Comparison of ENCODE assay signal across 22 cellular contexts in the genomic region with DNA sequence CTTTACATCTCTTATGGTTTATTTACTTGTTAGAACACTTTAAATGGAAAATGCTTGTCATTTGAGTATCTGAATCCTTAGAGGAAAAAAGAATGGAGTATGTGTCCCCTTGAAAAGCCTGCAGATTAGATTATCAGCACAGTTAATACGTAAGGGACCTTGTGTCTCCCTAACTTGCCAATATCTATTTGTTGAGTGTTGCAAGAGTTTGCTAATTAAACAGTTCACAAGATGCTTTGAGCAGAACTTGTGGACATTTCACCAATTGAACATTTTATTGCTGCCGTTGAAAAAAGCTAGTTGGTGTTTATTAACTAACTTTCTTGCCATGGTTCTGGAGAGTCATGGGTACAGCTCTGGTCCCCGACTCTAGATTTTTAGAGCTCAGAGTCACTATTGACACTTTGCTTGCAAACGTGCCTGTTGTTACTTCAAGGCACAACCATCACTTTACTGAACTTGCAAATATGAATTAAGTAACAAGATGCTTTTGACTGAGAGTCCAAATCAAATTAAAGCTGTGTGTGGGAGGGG. TPM values are rescaled to one million over a fixed set of nuclear protein-coding genes. Genes with fewer than 3 reads are reported as not detected.
A peak's percentile ranks its signal among the peaks of the same experiment; 100 is the strongest.
DNase-seq lines count a peak whose midpoint lies in the region; ATAC-seq, FAIRE-seq and TF ChIP-seq lines count a peak whose summit lies in the region.
"Had no signal": no experiment of that assay in that cellular context is flagged by ENCODE, and none has a peak within 500 bp of the region (broad histone marks: within the 10 kb centered on the region; RNA-seq: fewer than 3 reads in every experiment).

No MANE protein-coding gene starts in this region.

- H3K4me2 ChIP-seq in H1 (ENCODE audit: insufficient read depth in 1 of 2, low read depth in 2 of 2, low read length in 2 of 2) = peak overlapping the region in 1 of 2 experiments; percentile 24; a peak in 1 of 4 replicates

- peaks cover 32% of the 10 kb centered on the region for H3K4me1 Mint-ChIP-seq in activated naive CD4-positive, alpha-beta T cell treated with anti-CD3 and anti-CD28 coated beads, Interleukin-2, amount 50 U/mL, for 24 hours

- no peak overlapping the region for H3K27ac ChIP-seq in H1 (ENCODE audit: low read depth, low read length)
- no peak overlapping the region for H3K27ac ChIP-seq in right lobe of liver

- no peak overlapping the region for H3K18ac ChIP-seq in H1 (ENCODE audit: extremely low read depth, low read length)

- CTCF ChIA-PET in H1 (lab: Charles Lee; ENCODE audit: partially characterized antibody) = interaction anchor here (0.5 to 1.7 kb wide), 4 partner anchors 37 to 960 kb away, joined by 3 to 5 read pairs (median 4); no protein-coding TSS in a partner anchor

- H4K91ac ChIP-seq in H1 (replicated peaks; ENCODE audit: insufficient read length, low read length) = no peak overlapping the region

- no peak for DNase-seq in activated naive CD4-positive, alpha-beta T cell treated with anti-CD3 and anti-CD28 coated beads, Interleukin-2, amount 50 U/mL, for 72 hours (ENCODE audit: low spot score in 2 of 2)
- DNase-seq in H1 (ENCODE audit: low read depth in 1 of 2, low spot score in 2 of 2) (no peak), right lobe of liver (no peak), OCI-M1 (lab: John Stamatoyannopoulos, UW) (no peak)
- DNase-seq in NK-92 treated with Interleukin-12 subunit alpha and Interleukin-12 subunit beta, amount 100 ng/mL, for 24 hours (lab: John Stamatoyannopoulos, UW) = no peak
- DNase-seq: 8988T; AML-193; C1 segment of cervical spinal cord; Calu3; CD8-positive, alpha-beta T cell; GDM1; KBM-7; NCI-H1092; NCI-H1436; NCI-H187 treated with DMSO at 0.1 percent for 48 hours; NCI-H2107; NCI-H510A treated with DMSO at 0.1 percent for 48 hours; SHP77 had no signal

- H3K27me3 Mint-ChIP-seq in activated naive CD4-positive, alpha-beta T cell treated with anti-CD3 and anti-CD28 coated beads, Interleukin-2, amount 50 U/mL, for 24 hours = no peaks in the 10 kb centered on the region

- TF ChIP-seq CTCF in H1 (IDR thresholded peaks at IDR 0.05; ENCODE audit: control extremely low read depth in 1 of 3, insufficient read depth in 1 of 3, low read depth in 1 of 3, low read length in 3 of 3) (no peak), right lobe of liver (IDR thresholded peaks at IDR 0.05) (no peak)

- H3K36me3 Mint-ChIP-seq in activated naive CD4-positive, alpha-beta T cell treated with anti-CD3 and anti-CD28 coated beads, Interleukin-2, amount 50 U/mL, for 24 hours = no peaks in the 10 kb centered on the region
- no peaks in the 10 kb centered on the region for H3K36me3 Mint-ChIP-seq in activated naive CD4-positive, alpha-beta T cell treated with anti-CD3 and anti-CD28 coated beads, Interleukin-2, amount 50 U/mL, for 72 hours
- H3K36me3 Mint-ChIP-seq: CD8-positive, alpha-beta T cell had no signal

- H3K9me3 ChIP-seq in H1 (ENCODE audit: insufficient read depth in 2 of 2, low read depth in 1 of 2, low read length in 1 of 2) = no peaks in the 10 kb centered on the region
- no peaks in the 10 kb centered on the region for H3K9me3 ChIP-seq in right lobe of liver

- FAIRE-seq in H1 (lab: Jason Lieb, UNC) = peak; percentile 13
- FAIRE-seq: H54 had no signal

- H2BK120ac ChIP-seq in H1 (replicated peaks; ENCODE audit: low read depth, low read length) = no peak overlapping the region

- no peaks in the 10 kb centered on the region for H4K20me1 ChIP-seq in H1 (replicated peaks in 1 of 2; ENCODE audit: control insufficient read depth in 1 of 2, insufficient read depth in 2 of 2, low read length in 2 of 2)

- H3K23ac ChIP-seq in H1 (ENCODE audit: insufficient read length) = peak overlapping the region; percentile 61

- H3K36me3 ChIP-seq in H1 (ENCODE audit: control insufficient read depth in 2 of 4, insufficient read depth in 4 of 4, low read length in 3 of 4) = no peaks in the 10 kb centered on the region
- no peaks in the 10 kb centered on the region for H3K36me3 ChIP-seq in right lobe of liver

- H2BK5ac ChIP-seq in H1 (ENCODE audit: low read depth, low read length) = no peak overlapping the region

- no peak for ATAC-seq in activated naive CD4-positive, alpha-beta T cell treated with anti-CD3 and anti-CD28 coated beads, Interleukin-2, amount 50 U/mL, for 72 hours
- ATAC-seq in right lobe of liver (peak in 3 of 4 donors; percentile 38 to 65 (median 51)), HG02970 (IDR thresholded peaks at IDR 0.05; ENCODE audit: low FRiP score, unreplicated experiment) (no peak), GM18873 (IDR thresholded peaks at IDR 0.05; ENCODE audit: low FRiP score, unreplicated experiment) (no peak)

- no peak overlapping the region for H3K14ac ChIP-seq in H1 (ENCODE audit: insufficient read length)

- H3K4me3 ChIP-seq in H1 (ENCODE audit: extremely low read depth in 1 of 4, insufficient read depth in 2 of 4, low read depth in 3 of 4, low read length in 4 of 4) (no peak overlapping the region), right lobe of liver (no peak overlapping the region)

- H4K5ac ChIP-seq in H1 (ENCODE audit: insufficient read length, low read depth, low read length) = no peak overlapping the region

- H3K27ac Mint-ChIP-seq in activated naive CD4-positive, alpha-beta T cell treated with anti-CD3 and anti-CD28 coated beads, Interleukin-2, amount 50 U/mL, for 24 hours = peak overlapping the region; percentile 49
- H3K27ac Mint-ChIP-seq in activated naive CD4-positive, alpha-beta T cell treated with anti-CD3 and anti-CD28 coated beads, Interleukin-2, amount 50 U/mL, for 72 hours = no peak overlapping the region
- H3K27ac Mint-ChIP-seq: CD8-positive, alpha-beta T cell had no signal

- no peak overlapping the region for H2BK15ac ChIP-seq in H1 (ENCODE audit: low read length)

- H4K8ac ChIP-seq in H1 (ENCODE audit: extremely low read depth, insufficient read depth, low read length) = no peak overlapping the region

- no peak overlapping the region for H3K4ac ChIP-seq in H1 (replicated peaks; ENCODE audit: insufficient read length, low read depth, low read length)

- H3K27me3 ChIP-seq in H1 (replicated peaks in 1 of 4; ENCODE audit: control insufficient read depth in 3 of 4, extremely low read depth in 1 of 4, insufficient read depth in 3 of 4, low read length in 3 of 4) = no peaks in the 10 kb centered on the region; a peak in 1 of 7 replicates
- peaks cover 0 to 12% of the 10 kb centered on the region in 2 donors for H3K27me3 ChIP-seq in right lobe of liver

- H2BK20ac ChIP-seq in H1 (ENCODE audit: low read length) = no peak overlapping the region

- H3K9ac ChIP-seq in H1 (replicated peaks in 1 of 4; ENCODE audit: extremely low read depth in 1 of 4, low read depth in 3 of 4, low read length in 3 of 4) = no peak overlapping the region

- no peak for TF ChIP-seq EP300 in H1 (IDR thresholded peaks at IDR 0.05; ENCODE audit: borderline replicate concordance in 1 of 2, low read depth in 2 of 2, low read length in 2 of 2)

- H2AFZ ChIP-seq in H1 (ENCODE audit: low read length) = no peak overlapping the region

- H3K56ac ChIP-seq in H1 (replicated peaks; ENCODE audit: insufficient read length, low read depth, low read length) = no peak overlapping the region

- H3K79me2 ChIP-seq in H1 (ENCODE audit: control insufficient read depth in 1 of 2, insufficient read depth in 2 of 2, low read length in 2 of 2) = no peaks in the 10 kb centered on the region

- H3K4me3 Mint-ChIP-seq in activated naive CD4-positive, alpha-beta T cell treated with anti-CD3 and anti-CD28 coated beads, Interleukin-2, amount 50 U/mL, for 24 hours = no peak overlapping the region

- H3K4me1 ChIP-seq in H1 (replicated peaks in 1 of 4; ENCODE audit: control insufficient read depth in 3 of 4, insufficient read depth in 4 of 4, low read length in 3 of 4) (peaks cover 0 to 7% (median 3%) of the 10 kb centered on the region in 4 experiments; a peak in 3 of 7 replicates), right lobe of liver (no peaks in the 10 kb centered on the region)

- WGBS in H1 (ENCODE audit: extremely low coverage in 1 of 2, insufficient coverage in 1 of 2, insufficient read length in 1 of 2, insufficient replicate concordance in 2 of 2, low coverage in 1 of 2, low lambda C conversion rate in 2 of 2, missing lambda C conversion rate in 1 of 2), 2 experiments = 78% methylated on average over 4 of the region's 4 CpGs; no CpG with 5 or more reads in 1 of the 2 experiments
- WGBS in right lobe of liver (ENCODE audit: insufficient coverage, low coverage, low lambda C conversion rate, missing lambda C conversion rate) = 43% methylated on average over 4 of the region's 4 CpGs

- no peak for TF ChIP-seq RAD21 in H1 (IDR thresholded peaks at IDR 0.05 in 1 of 2, conservative IDR thresholded peaks at IDR 0.05 in 1 of 2; ENCODE audit: low read depth in 2 of 2, low read length in 2 of 2)

- H3K79me1 ChIP-seq in H1 (ENCODE audit: low read depth, low read length) = no peaks in the 10 kb centered on the region

- no peak overlapping the region for H2BK12ac ChIP-seq in H1 (ENCODE audit: low read depth, low read length)

- TF ChIP-seq POLR2A in H1 (IDR thresholded peaks at IDR 0.05; ENCODE audit: control extremely low read depth in 1 of 2, low read depth in 2 of 2, low read length in 2 of 2) = no peak
- no peak for TF ChIP-seq POLR2A in right lobe of liver (IDR thresholded peaks at IDR 0.05)

- H3K23me2 ChIP-seq in H1 (ENCODE audit: low read depth, low read length) = no peaks in the 10 kb centered on the region

- H3K9me3 Mint-ChIP-seq in activated naive CD4-positive, alpha-beta T cell treated with anti-CD3 and anti-CD28 coated beads, Interleukin-2, amount 50 U/mL, for 24 hours = no peaks in the 10 kb centered on the region
- H3K9me3 Mint-ChIP-seq in activated naive CD4-positive, alpha-beta T cell treated with anti-CD3 and anti-CD28 coated beads, Interleukin-2, amount 50 U/mL, for 72 hours = no peaks in the 10 kb centered on the region
- H3K9me3 Mint-ChIP-seq: CD8-positive, alpha-beta T cell had no signal

- intact Hi-C loops in right lobe of liver (cut with DNase I) = no loop called here

- no peak overlapping the region for H2AK5ac ChIP-seq in H1 (ENCODE audit: low read depth, low read length)

- POLR2A ChIA-PET in H1 (lab: Charles Lee; ENCODE audit: partially characterized antibody) = no interaction called here

TF ChIP-seq in H1, 55 proteins besides CTCF, POLR2A, EP300 and RAD21 (continues in another document):
- no peak for TF ChIP-seq CHD1 (IDR thresholded peaks at IDR 0.05; ENCODE audit: low read depth, low read length)

RNA-seq across cellular contexts. Expression of a gene that starts 30.6 kb away (rescaled TPM):
- total RNA-seq in activated naive CD4-positive, alpha-beta T cell treated with anti-CD3 and anti-CD28 coated beads, Interleukin-2, amount 50 U/mL, for 72 hours = 10 to 100 TPM in 1 of 2 donors, 1 to 10 TPM in 1; 7.7 to 12.5 TPM
- total RNA-seq in H1 (2021; fragmentation: NEBNext Ultra II Directional; extraction: Animal tissue kit (Norgen Biotek cat#: 25700)) = 0.74 and 1.1 TPM in 2 replicates
- 0.17 and 0.21 TPM in 2 replicates for polyA plus RNA-seq in H1 (2011; rRNA removed)
- polyA plus RNA-seq in H1 (2011; cell fraction: cytosol; rRNA removed) = 0.10 TPM
- polyA plus RNA-seq in H1 (2011; cell fraction: nucleus; rRNA removed) = 0.31 TPM
- polyA plus RNA-seq in H1 (2012, experiment 1 of 2) = 0.29 to 0.72 TPM (median 0.37 TPM) in 4 replicates
- polyA plus RNA-seq in H1 (2012, experiment 2 of 2) = 0.35 TPM
- 0.45 TPM for polyA plus RNA-seq in H1 (2013, experiment 1 of 2)
- polyA plus RNA-seq in H1 (2013, experiment 2 of 2) = 0.39 TPM
- polyA minus RNA-seq in H1 (2011; rRNA and poly(A)+ RNA removed) = 0.35 and 2.6 TPM in 2 replicates
- polyA minus RNA-seq in H1 (2011; cell fraction: cytosol; rRNA and poly(A)+ RNA removed) = not detected
- polyA minus RNA-seq in H1 (2011; cell fraction: nucleus; rRNA and poly(A)+ RNA removed) = 0.40 TPM
- 1 to 10 TPM in 5 of 6 experiments, under 1 TPM in 1; 0.86 to 2.8 (median 1.3) TPM for total RNA-seq in right lobe of liver

Comparison
In these comparisons a context has a peak if more than half of its experiments do, and no peak if none do; other contexts are left out.
1. ATAC-seq: peak in right lobe of liver (3 of 4); none in activated naive CD4-positive, alpha-beta T cell treated with anti-CD3 and anti-CD28 coated beads, Interleukin-2, amount 50 U/mL, for 72 hours (0 of 2), HG02970 (single experiment) and GM18873 (single experiment).